9 cellular contexts compared by ENCODE assay signal in the genomic region with DNA sequence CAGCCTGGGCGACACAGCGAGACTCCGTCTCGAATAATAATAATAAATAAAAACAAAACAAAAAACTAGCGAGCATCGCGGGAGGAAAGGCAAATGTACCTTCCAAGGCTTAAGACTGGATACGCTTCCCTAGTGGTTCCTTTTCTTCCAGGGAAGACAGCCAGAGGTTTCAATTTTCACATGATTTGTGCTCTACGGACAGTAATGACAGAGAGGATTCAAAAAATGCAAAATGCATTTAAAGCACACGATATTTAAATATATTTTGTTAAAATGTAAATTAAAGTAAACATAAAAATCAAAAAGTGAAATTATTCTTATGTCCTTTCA. TPM values are rescaled to one million over a fixed set of nuclear protein-coding genes. Genes with fewer than 3 reads are reported as not detected.
A peak's percentile ranks its signal among the peaks of the same experiment; 100 is the strongest.
DNase-seq lines count a peak whose midpoint lies in the region; ATAC-seq and TF ChIP-seq lines count a peak whose summit lies in the region.
"Had no signal": no experiment of that assay in that cellular context is flagged by ENCODE, and none has a peak within 500 bp of the region (broad histone marks: within the 10 kb centered on the region; RNA-seq: fewer than 3 reads in every experiment).

No MANE protein-coding gene starts in this region.

- H3K9me3 Mint-ChIP-seq in activated naive CD4-positive, alpha-beta T cell treated with anti-CD3 and anti-CD28 coated beads, Interleukin-2, amount 10 ng/mL, durations not matched to agents 7 days and 5 days = no peaks in the 10 kb centered on the region
- H3K9me3 Mint-ChIP-seq in activated naive CD4-positive, alpha-beta T cell treated with anti-CD3 and anti-CD28 coated beads, Interleukin-2, amount 50 U/mL, for 72 hours = no peaks in the 10 kb centered on the region
- H3K9me3 Mint-ChIP-seq in immature natural killer cell = peaks cover 0 to 13% (median 5%) of the 10 kb centered on the region in 6 donors

- no peak for TF ChIP-seq CTCF in tibial artery (IDR thresholded peaks at IDR 0.05)

- no peak for DNase-seq in activated naive CD4-positive, alpha-beta T cell treated with anti-CD3 and anti-CD28 coated beads, Interleukin-2, amount 10 ng/mL, durations not matched to agents 7 days and 5 days
- DNase-seq in activated naive CD4-positive, alpha-beta T cell (lab: John Stamatoyannopoulos, UW) = no peak
- no peak for DNase-seq in activated naive CD4-positive, alpha-beta T cell treated with anti-CD3 and anti-CD28 coated beads, Interleukin-2, amount 50 U/mL, for 72 hours (ENCODE audit: low spot score in 2 of 2)
- DNase-seq in immature natural killer cell (no peak), tibial artery (no peak), NCI-H2196 (lab: John Stamatoyannopoulos, UW; ENCODE audit: unreplicated experiment) (no peak)
- DNase-seq: cortex of kidney had no signal

- no peaks in the 10 kb centered on the region for H3K27me3 ChIP-seq in tibial artery

- peaks cover 0 to 29% (median 9%) of the 10 kb centered on the region in 4 donors for H3K4me1 ChIP-seq in tibial artery

- no peak for ATAC-seq in activated naive CD4-positive, alpha-beta T cell treated with anti-CD3 and anti-CD28 coated beads, Interleukin-2, amount 50 U/mL, for 72 hours
- ATAC-seq in GM21576 (IDR thresholded peaks at IDR 0.05; ENCODE audit: unreplicated experiment) (no peak), HG03039 (IDR thresholded peaks at IDR 0.05; ENCODE audit: unreplicated experiment) (no peak)

- no peaks in the 10 kb centered on the region for H3K9me3 ChIP-seq in tibial artery

- H3K4me3 ChIP-seq in tibial artery = peak overlapping the region; percentile 51 to 61

- peaks cover 67% of the 10 kb centered on the region for H3K4me1 Mint-ChIP-seq in activated naive CD4-positive, alpha-beta T cell treated with anti-CD3 and anti-CD28 coated beads, Interleukin-2, amount 10 ng/mL, durations not matched to agents 7 days and 5 days
- peaks cover 58 to 61% of the 10 kb centered on the region in 2 donors for H3K4me1 Mint-ChIP-seq in immature natural killer cell

- peak overlapping the region; percentile 83 for H3K4me3 Mint-ChIP-seq in activated naive CD4-positive, alpha-beta T cell treated with anti-CD3 and anti-CD28 coated beads, Interleukin-2, amount 10 ng/mL, durations not matched to agents 7 days and 5 days
- H3K4me3 Mint-ChIP-seq in immature natural killer cell = peak overlapping the region; percentile 93 to 97 (median 96)

- intact Hi-C loops in tibial artery (cut with DNase I; ENCODE audit: low total_unique reads) = loop anchor here (2.0 kb wide), 1 partner anchor 14 kb away; the partner anchor contains the start of gene TRIM7

- no peaks in the 10 kb centered on the region for H3K36me3 ChIP-seq in tibial artery

- H3K27me3 Mint-ChIP-seq in activated naive CD4-positive, alpha-beta T cell treated with anti-CD3 and anti-CD28 coated beads, Interleukin-2, amount 10 ng/mL, durations not matched to agents 7 days and 5 days = peaks cover 49% of the 10 kb centered on the region
- H3K27me3 Mint-ChIP-seq in immature natural killer cell (ENCODE audit: low read depth in 3 of 3) = peaks cover 49 to 63% (median 54%) of the 10 kb centered on the region in 3 donors

- H3K27ac ChIP-seq in tibial artery = peak overlapping the region; percentile 69 to 75

- peak overlapping the region; percentile 94 for H3K27ac Mint-ChIP-seq in activated naive CD4-positive, alpha-beta T cell treated with anti-CD3 and anti-CD28 coated beads, Interleukin-2, amount 10 ng/mL, durations not matched to agents 7 days and 5 days
- H3K27ac Mint-ChIP-seq in activated naive CD4-positive, alpha-beta T cell treated with anti-CD3 and anti-CD28 coated beads, Interleukin-2, amount 50 U/mL, for 72 hours = peak overlapping the region; percentile 95 to 97
- peak overlapping the region in 5 of 6 donors; percentile 90 to 97 (median 97) for H3K27ac Mint-ChIP-seq in immature natural killer cell

- CTCF ChIA-PET in activated naive CD4-positive, alpha-beta T cell treated with anti-CD3 and anti-CD28 coated beads, Interleukin-2, amount 10 ng/mL, durations not matched to agents 7 days and 5 days (lab: Charles Lee) = no interaction called here

- peaks cover 5% of the 10 kb centered on the region for H3K36me3 Mint-ChIP-seq in activated naive CD4-positive, alpha-beta T cell treated with anti-CD3 and anti-CD28 coated beads, Interleukin-2, amount 10 ng/mL, durations not matched to agents 7 days and 5 days
- H3K36me3 Mint-ChIP-seq in activated naive CD4-positive, alpha-beta T cell treated with anti-CD3 and anti-CD28 coated beads, Interleukin-2, amount 50 U/mL, for 72 hours = peaks cover 5 to 7% of the 10 kb centered on the region in 2 donors
- H3K36me3 Mint-ChIP-seq in immature natural killer cell = no peaks in the 10 kb centered on the region

RNA-seq across cellular contexts. Expression of gene TRIM41, which starts 4.3 kb away (rescaled TPM):
- 10 to 100 TPM; 33.1 to 36.4 TPM for total RNA-seq in activated naive CD4-positive, alpha-beta T cell treated with anti-CD3 and anti-CD28 coated beads, Interleukin-2, amount 50 U/mL, for 72 hours
- polyA plus RNA-seq in immature natural killer cell = 1 to 10 TPM in 2 of 3 donors, under 1 TPM in 1; 0.80 to 2.3 (median 1.7) TPM

RNA-seq across cellular contexts. Expression of gene TRIM7, which starts 13.8 kb away (rescaled TPM):
- 1 to 10 TPM; 4.8 to 7.0 TPM for total RNA-seq in activated naive CD4-positive, alpha-beta T cell treated with anti-CD3 and anti-CD28 coated beads, Interleukin-2, amount 50 U/mL, for 72 hours
- polyA plus RNA-seq in immature natural killer cell = under 1 TPM in 1 of 3 donors, not detected in 2; 0.50 TPM

RNA-seq across cellular contexts. Expression of gene RACK1, which starts 24.9 kb away (rescaled TPM):
- total RNA-seq in activated naive CD4-positive, alpha-beta T cell treated with anti-CD3 and anti-CD28 coated beads, Interleukin-2, amount 50 U/mL, for 72 hours = 1,000 to 10,000 TPM; 2,392 to 2,665 TPM
- 1,000 to 10,000 TPM; 1,093 to 1,304 (median 1,251) TPM for polyA plus RNA-seq in immature natural killer cell

RNA-seq across cellular contexts. Expression of gene TRIM52, which starts 42.2 kb away (rescaled TPM):
- total RNA-seq in activated naive CD4-positive, alpha-beta T cell treated with anti-CD3 and anti-CD28 coated beads, Interleukin-2, amount 50 U/mL, for 72 hours = 10 to 100 TPM in 1 of 2 donors, 1 to 10 TPM in 1; 9.3 to 15.6 TPM
- 10 to 100 TPM; 16.0 to 42.6 (median 18.0) TPM for polyA plus RNA-seq in immature natural killer cell
